ENCODE assay signal across 8 cellular contexts in genomic region chr7:786472-787255, GRCh38. TPM values are rescaled to one million over a fixed set of nuclear protein-coding genes. Genes with fewer than 3 reads are reported as not detected.
DNase-seq lines count a peak whose midpoint lies in the region; ATAC-seq and TF ChIP-seq lines count a peak whose summit lies in the region.

No MANE protein-coding gene starts in this region.

- DNase-seq in DMS79 (lab: John Stamatoyannopoulos, UW) (peak; percentile 29), T1000 (lab: John Stamatoyannopoulos, UW) (peak; percentile 26), astrocyte of the spinal cord (ENCODE audit: low read depth, low spot score) (peak; percentile 56), immature natural killer cell (peak; percentile 48 to 49 (median 48))
- peak; percentile 76 to 79 for DNase-seq in stimulated activated CD4-positive, alpha-beta T cell treated with anti-CD3 and anti-CD28 coated beads, Interleukin-2, amount 100 ng/mL, for 24 hours

- no peak for ATAC-seq in HG03280 (IDR thresholded peaks at IDR 0.05; ENCODE audit: unreplicated experiment)
- no peak for ATAC-seq in HG02870 (IDR thresholded peaks at IDR 0.05; ENCODE audit: unreplicated experiment)

- H2AFZ ChIP-seq in KMS-11 (ENCODE audit: low read depth): no peak overlapping the region

- no peak overlapping the region for H3K4me3 Mint-ChIP-seq in immature natural killer cell

- H3K9ac ChIP-seq in KMS-11: no peak overlapping the region

- H3K9me3 Mint-ChIP-seq in immature natural killer cell: no peaks in the 10 kb centered on the region

- no peaks in the 10 kb centered on the region for H3K4me1 Mint-ChIP-seq in immature natural killer cell

- in situ Hi-C loops in astrocyte of the spinal cord (cut with HindIII; ENCODE audit: low sequenced_read_pairs): no loop called here

- H3K4me2 ChIP-seq in KMS-11: no peak overlapping the region

- no peaks in the 10 kb centered on the region for H3K36me3 ChIP-seq in KMS-11 (ENCODE audit: insufficient read depth)

- H3K27ac Mint-ChIP-seq in immature natural killer cell: no peak overlapping the region

- peaks cover 4 to 15% (median 9%) of the 10 kb centered on the region in 3 donors for H3K36me3 Mint-ChIP-seq in immature natural killer cell

- TF ChIP-seq CTCF in KMS-11 (conservative IDR thresholded peaks at IDR 0.05; ENCODE audit: low read depth, low read length) (peak; percentile 80), astrocyte of the spinal cord (IDR thresholded peaks at IDR 0.05; ENCODE audit: low read depth, low read length) (peak; percentile 94)

- H3K27me3 Mint-ChIP-seq in immature natural killer cell (ENCODE audit: low read depth in 3 of 3): peaks cover 0 to 2% (median 2%) of the 10 kb centered on the region in 3 donors

- H3K4me1 ChIP-seq in KMS-11 (ENCODE audit: low read depth, poor library complexity, severe bottlenecking): no peaks in the 10 kb centered on the region

- no peak overlapping the region for H3K27ac ChIP-seq in KMS-11

- H3K79me2 ChIP-seq in KMS-11 (ENCODE audit: insufficient read depth, low read depth): no peaks in the 10 kb centered on the region

- H3K4me3 ChIP-seq in KMS-11 (IDR thresholded peaks at IDR 0.05; ENCODE audit: insufficient read depth, low read depth, low read length) (no peak overlapping the region), astrocyte of the spinal cord (ENCODE audit: low read depth, low read length) (no peak overlapping the region)

- no peaks in the 10 kb centered on the region for H4K20me1 ChIP-seq in KMS-11 (ENCODE audit: insufficient read depth)

- no peaks in the 10 kb centered on the region for H3K27me3 ChIP-seq in KMS-11 (ENCODE audit: insufficient read depth, low read depth)

RNA-seq across cellular contexts. Expression of gene SUN1, which starts 45.6 kb away (rescaled TPM):
- 10 to 100 TPM; 19.3 to 31.5 (median 19.8) TPM for polyA plus RNA-seq in immature natural killer cell

RNA-seq across cellular contexts. Expression of gene PRKAR1B, which starts 59.6 kb away (rescaled TPM):
- polyA plus RNA-seq in immature natural killer cell: 1 to 10 TPM; 3.0 to 6.1 (median 3.9) TPM

Comparison
In these comparisons a context has a peak if more than half of its experiments do, and no peak if none do; other contexts are left out.
1. DNase-seq: peak in every context shown above with its lines; median percentile 78 in stimulated activated CD4-positive, alpha-beta T cell treated with anti-CD3 and anti-CD28 coated beads, Interleukin-2, amount 100 ng/mL, for 24 hours; 56 in astrocyte of the spinal cord; 48 in immature natural killer cell; 29 in DMS79; 26 in T1000.